In the genomic region with DNA sequence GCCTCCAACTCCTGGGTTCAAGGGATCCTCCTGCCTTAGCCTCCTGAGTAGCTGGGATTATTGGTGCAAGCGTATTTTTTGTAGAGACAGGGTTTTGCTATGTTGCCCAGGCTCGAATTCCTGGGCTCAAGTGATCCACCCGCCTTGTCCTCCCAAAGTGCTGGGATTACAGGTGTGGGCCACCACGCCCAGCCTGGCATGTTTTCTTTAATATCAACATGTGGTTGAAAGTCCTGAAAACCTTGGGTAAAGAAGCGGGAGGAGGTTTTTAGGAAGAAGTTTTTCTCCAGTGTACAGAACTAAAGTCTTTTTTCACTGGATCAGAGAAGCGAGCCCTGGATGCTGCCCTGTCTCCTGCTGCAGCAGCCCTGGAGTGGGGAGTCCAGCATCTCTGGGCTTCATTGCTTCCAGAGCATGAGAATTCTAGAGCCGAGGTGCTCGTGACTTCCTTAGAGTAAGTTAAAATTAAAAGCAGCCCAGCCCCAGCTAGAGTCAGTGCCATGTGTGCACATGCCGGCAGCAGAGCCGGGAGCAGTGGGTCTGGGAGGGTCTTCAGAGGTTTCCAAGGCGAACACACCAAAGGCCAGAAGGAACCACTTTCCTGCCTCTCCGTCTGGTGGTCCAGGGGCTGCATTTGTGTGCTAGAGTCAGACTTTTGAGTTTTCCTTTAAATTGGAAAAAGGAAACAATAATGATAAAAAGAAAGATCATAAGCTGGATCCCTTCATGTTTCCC, we compare ENCODE assay signal across 20 cellular contexts. TPM values are rescaled to one million over a fixed set of nuclear protein-coding genes. Genes with fewer than 3 reads are reported as not detected.
DNase-seq lines count a peak whose midpoint lies in the region; ATAC-seq and TF ChIP-seq lines count a peak whose summit lies in the region.
"Had no signal": no experiment of that assay in that cellular context is flagged by ENCODE, and none has a peak within 500 bp of the region (broad histone marks: within the 10 kb centered on the region; RNA-seq: fewer than 3 reads in every experiment).

No MANE protein-coding gene starts in this region.

- no peak overlapping the region for H3K14ac ChIP-seq in mesenchymal stem cell (ENCODE audit: low read length in 2 of 2)

- CTCF ChIA-PET in A673 (lab: Charles Lee), result no interaction called here

- peak overlapping the region in 1 of 2 experiments; percentile 47 for H3K4ac ChIP-seq in mesenchymal stem cell (ENCODE audit: low read depth in 1 of 2, low read length in 2 of 2)

- H3K9me3 ChIP-seq in A673 (ENCODE audit: low read depth, low read length, poor library complexity, severe bottlenecking) (no peaks in the 10 kb centered on the region), ascending aorta (no peaks in the 10 kb centered on the region), mesenchymal stem cell (ENCODE audit: control insufficient read depth, low read length) (no peaks in the 10 kb centered on the region), body of pancreas (no peaks in the 10 kb centered on the region)
- H3K9me3 ChIP-seq: gastroesophageal sphincter, left lung, SJSA1 had no signal

- no peak overlapping the region for H3K4me2 ChIP-seq in mesenchymal stem cell (ENCODE audit: low read length, poor library complexity, severe bottlenecking)

- H3K27ac ChIP-seq in A673 (ENCODE audit: low read depth, low read length, poor library complexity, severe bottlenecking) (peak overlapping the region; percentile 77), ascending aorta (peak overlapping the region; percentile 62 to 72), mesenchymal stem cell (ENCODE audit: low read length, poor library complexity, severe bottlenecking) (peak overlapping the region; percentile 88), skin epidermis (peak overlapping the region in 14 of 21 experiments; percentile 8 to 82 (median 58)), body of pancreas (no peak overlapping the region)
- H3K27ac ChIP-seq: epithelial cell of prostate, left lung, SJSA1 had no signal

- no peak overlapping the region for H4K91ac ChIP-seq in mesenchymal stem cell (ENCODE audit: low read length)

- intact Hi-C loops in A673 (cut with micrococcal nuclease; ENCODE audit: unreplicated experiment), result no loop called here
- intact Hi-C loops in ascending aorta (cut with DNase I), result no loop called here
- intact Hi-C loops in body of pancreas (cut with DNase I), result no loop called here

- H3K23ac ChIP-seq in mesenchymal stem cell (ENCODE audit: low read length in 2 of 2), result no peak overlapping the region

- no peak for TF ChIP-seq CTCF in A673 (conservative IDR thresholded peaks at IDR 0.05; ENCODE audit: low read depth, low read length)
- TF ChIP-seq CTCF in ascending aorta (IDR thresholded peaks at IDR 0.05), result no peak
- no peak for TF ChIP-seq CTCF in body of pancreas (IDR thresholded peaks at IDR 0.05)

- H4K8ac ChIP-seq in mesenchymal stem cell (ENCODE audit: low read length), result peak overlapping the region; percentile 66

- H2BK5ac ChIP-seq in mesenchymal stem cell (ENCODE audit: low read depth, low read length, poor library complexity, severe bottlenecking), result no peak overlapping the region

- peaks cover 33% of the 10 kb centered on the region for H3K79me1 ChIP-seq in mesenchymal stem cell (replicated peaks; ENCODE audit: low read length, poor library complexity, severe bottlenecking)

- peak overlapping the region; percentile 66 for H3K9ac ChIP-seq in mesenchymal stem cell (ENCODE audit: low read length)

- no peak for DNase-seq in A673 (ENCODE audit: low spot score)
- no peak for DNase-seq in ascending aorta (ENCODE audit: low spot score in 2 of 2)
- no peak for DNase-seq in mesenchymal stem cell
- DNase-seq in kidney glomerular epithelial cell (lab: John Stamatoyannopoulos, UW), result no peak
- DNase-seq in body of pancreas, result no peak
- no peak for DNase-seq in MV-4-11 (lab: John Stamatoyannopoulos, UW)
- DNase-seq: ACHN, activated B cell treated with CpG ODN at 0.5 μM for 24 hours, dermis blood vessel endothelial cell, DMS153, left lung, NCI-H1436 treated with DMSO at 0.1 percent for 48 hours, NCI-H748 treated with DMSO at 0.1 percent for 48 hours, occipital lobe, PC-3 had no signal

- H3K27me3 ChIP-seq in A673 (replicated peaks; ENCODE audit: insufficient read depth, low read depth, low read length, poor library complexity), result no peaks in the 10 kb centered on the region
- H3K27me3 ChIP-seq in ascending aorta, result no peaks in the 10 kb centered on the region
- no peaks in the 10 kb centered on the region for H3K27me3 ChIP-seq in mesenchymal stem cell (ENCODE audit: control insufficient read depth in 1 of 2, insufficient read depth in 1 of 2, low read length in 2 of 2)
- no peaks in the 10 kb centered on the region for H3K27me3 ChIP-seq in body of pancreas
- H3K27me3 ChIP-seq: gastroesophageal sphincter, left lung, SJSA1 had no signal

- H3K4me3 ChIP-seq in A673 (ENCODE audit: low read depth, low read length, poor library complexity, severe bottlenecking) (no peak overlapping the region), ascending aorta (no peak overlapping the region), mesenchymal stem cell (ENCODE audit: insufficient read depth in 1 of 2, low read depth in 1 of 2, low read length in 2 of 2) (no peak overlapping the region), skin epidermis (no peak overlapping the region), body of pancreas (no peak overlapping the region)
- H3K4me3 ChIP-seq: gastroesophageal sphincter, left lung, SJSA1 had no signal

- ATAC-seq in body of pancreas, result no peak
- no peak for ATAC-seq in HG02938 (IDR thresholded peaks at IDR 0.05; ENCODE audit: unreplicated experiment)
- ATAC-seq: left lung, PC-3 had no signal

- H2AFZ ChIP-seq in mesenchymal stem cell (ENCODE audit: low read depth, low read length), result no peak overlapping the region

- no TSS peak for BruUV-seq in A673 (replicated peaks; lab: Mats Ljungman, UMichigan)

- peak overlapping the region; percentile 92 for H2AK5ac ChIP-seq in mesenchymal stem cell (ENCODE audit: low read length, severe bottlenecking)

- 97% methylated on average over 12 of the region's 12 CpGs for WGBS in mesenchymal stem cell
- WGBS in body of pancreas, 2 donors, result 92 to 93% methylated on average over 10 to 12 of the region's 12 CpGs

- TF ChIP-seq POLR2A in body of pancreas (IDR thresholded peaks at IDR 0.05), result no peak

- no peak overlapping the region for H2BK15ac ChIP-seq in mesenchymal stem cell (ENCODE audit: low read depth, poor library complexity, severe bottlenecking)

- peaks cover 14% of the 10 kb centered on the region for H3K36me3 ChIP-seq in A673 (ENCODE audit: insufficient read depth, low read length, poor library complexity, severe bottlenecking)
- H3K36me3 ChIP-seq in ascending aorta, result peaks cover 44 to 88% of the 10 kb centered on the region in 2 donors
- H3K36me3 ChIP-seq in mesenchymal stem cell (ENCODE audit: control insufficient read depth in 1 of 2, insufficient read depth in 2 of 2, low read depth in 1 of 2, low read length in 2 of 2), result peaks cover 50 to 61% of the 10 kb centered on the region in 2 experiments
- peaks cover 0 to 4% of the 10 kb centered on the region in 2 donors for H3K36me3 ChIP-seq in body of pancreas (replicated peaks in 1 of 2; ENCODE audit: insufficient read depth in 1 of 2, low read depth in 2 of 2)

- H3K4me1 ChIP-seq in A673 (ENCODE audit: insufficient read depth, low read length, poor library complexity, severe bottlenecking) (peaks cover 15% of the 10 kb centered on the region), ascending aorta (peaks cover 0 to 2% of the 10 kb centered on the region in 2 donors), mesenchymal stem cell (ENCODE audit: control insufficient read depth, insufficient read depth, low read depth, low read length) (peaks cover 32% of the 10 kb centered on the region), body of pancreas (no peaks in the 10 kb centered on the region)
- H3K4me1 ChIP-seq: left lung, SJSA1 had no signal

- H3K18ac ChIP-seq in mesenchymal stem cell (ENCODE audit: low read depth in 1 of 2, low read length in 2 of 2), result no peak overlapping the region

- POLR2A ChIA-PET in A673 (lab: Charles Lee; ENCODE audit: low non-redundant PET), result no interaction called here

- no peak overlapping the region for H2BK12ac ChIP-seq in mesenchymal stem cell (ENCODE audit: low read length in 2 of 2)

- no peak overlapping the region for H2BK120ac ChIP-seq in mesenchymal stem cell (ENCODE audit: low read depth, low read length)

RNA-seq across cellular contexts. Expression of gene ITGB1BP1, which starts 31.2 kb away (rescaled TPM):
- 115 and 138 TPM in 2 replicates for total RNA-seq in A673 (2021)
- 25.4 TPM for total RNA-seq in ascending aorta
- 138 TPM for polyA plus RNA-seq in mesenchymal stem cell (2013, experiment 1 of 2)
- 132 TPM for polyA plus RNA-seq in mesenchymal stem cell (2013, experiment 2 of 2)
- total RNA-seq in body of pancreas, result 10 to 100 TPM; 16.6 to 28.3 TPM

RNA-seq across cellular contexts. Expression of gene CPSF3, which starts 31.3 kb away (rescaled TPM):
- 86.8 and 87.2 TPM in 2 replicates for total RNA-seq in A673 (2021)
- 5.3 TPM for total RNA-seq in ascending aorta
- polyA plus RNA-seq in mesenchymal stem cell (2013, experiment 1 of 2), result 26.5 TPM
- polyA plus RNA-seq in mesenchymal stem cell (2013, experiment 2 of 2), result 27.3 TPM
- total RNA-seq in body of pancreas, result 10 to 100 TPM; 11.2 to 84.0 TPM

Comparison
In these comparisons a context has a peak if more than half of its experiments do, and no peak if none do; other contexts are left out.
1. H3K27ac ChIP-seq: peak in A673 (single experiment), ascending aorta (2 of 2), mesenchymal stem cell (single experiment) and skin epidermis (14 of 21); none in body of pancreas (0 of 4).